29 cellular contexts compared by ENCODE assay signal in genomic region chr10:4658777-4659176, GRCh38.
DNase-seq lines count a peak whose midpoint lies in the region; ATAC-seq and TF ChIP-seq lines count a peak whose summit lies in the region.
"Had no signal": no experiment of that assay in that cellular context is flagged by ENCODE, and none has a peak within 500 bp of the region (broad histone marks: within the 10 kb centered on the region; RNA-seq: fewer than 3 reads in every experiment).

No MANE protein-coding gene starts in this region.

- no peak for TF ChIP-seq CTCF in gastrocnemius medialis (IDR thresholded peaks at IDR 0.05 in 4 of 5, conservative IDR thresholded peaks at IDR 0.05 in 1 of 5)
- no peak for TF ChIP-seq CTCF in Peyer's patch (IDR thresholded peaks at IDR 0.05)
- no peak for TF ChIP-seq CTCF in A673 (conservative IDR thresholded peaks at IDR 0.05; ENCODE audit: low read depth, low read length)

- no peaks in the 10 kb centered on the region for H3K27me3 ChIP-seq in gastrocnemius medialis
- H3K27me3 ChIP-seq in Peyer's patch = no peaks in the 10 kb centered on the region
- no peaks in the 10 kb centered on the region for H3K27me3 ChIP-seq in A673 (replicated peaks; ENCODE audit: insufficient read depth, low read depth, low read length, poor library complexity)
- H3K27me3 ChIP-seq: BLaER1, sigmoid colon, SJSA1, tibial nerve had no signal

- TF ChIP-seq POLR2A in gastrocnemius medialis (IDR thresholded peaks at IDR 0.05) (no peak), Peyer's patch (IDR thresholded peaks at IDR 0.05) (no peak)

- no TSS peak for BruUV-seq in A673 (replicated peaks; lab: Mats Ljungman, UMichigan)

- ATAC-seq in gastrocnemius medialis = no peak
- ATAC-seq: activated CD4-positive, alpha-beta T cell treated with anti-CD3 and anti-CD28 coated beads for 36 hours; activated CD8-positive, alpha-beta T cell treated with anti-CD3 and anti-CD28 coated beads, Interleukin-2, amount 10 ng/mL, durations not matched to agents 7 days and 5 days; esophagus mucosa; GM12878 had no signal

- POLR2A ChIA-PET in A673 (lab: Charles Lee; ENCODE audit: low non-redundant PET) = no interaction called here

- H3K4me1 ChIP-seq in gastrocnemius medialis (peaks cover 28 to 29% of the 10 kb centered on the region in 2 donors), Peyer's patch (peaks cover 0 to 23% (median 1%) of the 10 kb centered on the region in 4 donors), A673 (ENCODE audit: insufficient read depth, low read length, poor library complexity, severe bottlenecking) (peaks cover 41% of the 10 kb centered on the region)

- CTCF ChIA-PET in A673 (lab: Charles Lee) = interaction anchor here (1.0 kb wide), 1 partner anchor 145 kb away, joined by 6 read pairs; no protein-coding TSS in a partner anchor

- no peaks in the 10 kb centered on the region for H3K9me3 ChIP-seq in gastrocnemius medialis
- no peaks in the 10 kb centered on the region for H3K9me3 ChIP-seq in Peyer's patch
- no peaks in the 10 kb centered on the region for H3K9me3 ChIP-seq in A673 (ENCODE audit: low read depth, low read length, poor library complexity, severe bottlenecking)
- H3K9me3 ChIP-seq: BLaER1, sigmoid colon, SJSA1, tibial nerve had no signal

- intact Hi-C loops in gastrocnemius medialis (cut with DNase I; ENCODE audit: low total_unique reads) = loop anchor here (1.0 to 10.0 kb wide), 5 partner anchors 596 to 1461 kb away; no protein-coding TSS in a partner anchor
- intact Hi-C loops in A673 (cut with micrococcal nuclease; ENCODE audit: unreplicated experiment) = loop anchor here (5.0 to 10.0 kb wide), 4 partner anchors 314 to 1464 kb away; no protein-coding TSS in a partner anchor

- H3K27ac ChIP-seq in epithelial cell of prostate = peak overlapping the region; percentile 29
- H3K27ac ChIP-seq in gastrocnemius medialis = peak overlapping the region in 3 of 4 donors; percentile 24 to 99 (median 32)
- H3K27ac ChIP-seq in Peyer's patch = no peak overlapping the region
- H3K27ac ChIP-seq in A673 (ENCODE audit: low read depth, low read length, poor library complexity, severe bottlenecking) = no peak overlapping the region
- H3K27ac ChIP-seq: BLaER1, sigmoid colon, SJSA1, tibial nerve, VCaP had no signal

- in situ Hi-C loops in gastrocnemius medialis (cut with MboI; ENCODE audit: low sequenced_read_pairs in 4 of 4) = loop anchor here (10.0 to 25.0 kb wide), 5 partner anchors 106 to 1529 kb away; no protein-coding TSS in a partner anchor

- H3K36me3 ChIP-seq in gastrocnemius medialis (no peaks in the 10 kb centered on the region), Peyer's patch (no peaks in the 10 kb centered on the region), A673 (ENCODE audit: insufficient read depth, low read length, poor library complexity, severe bottlenecking) (no peaks in the 10 kb centered on the region)
- H3K36me3 ChIP-seq: BLaER1, sigmoid colon, SJSA1, tibial nerve had no signal

- DNase-seq in NCI-H446 treated with DMSO at 0.1 percent for 48 hours (lab: John Stamatoyannopoulos, UW) (peak; percentile 26), epithelial cell of prostate (ENCODE audit: low read depth, low spot score) (no peak), medulla oblongata (ENCODE audit: extremely low spot score) (peak; percentile 35), gastrocnemius medialis (no peak), Peyer's patch (no peak), NCI-H128 (lab: John Stamatoyannopoulos, UW; ENCODE audit: unreplicated experiment) (no peak), A673 (ENCODE audit: low spot score) (no peak), mesenteric fat pad (ENCODE audit: low spot score) (no peak)
- DNase-seq: activated CD4-positive, alpha-beta T cell treated with anti-CD3 and anti-CD28 coated beads for 36 hours; activated CD8-positive, alpha-beta T cell treated with anti-CD3 and anti-CD28 coated beads, Interleukin-2, amount 10 ng/mL, durations not matched to agents 7 days and 5 days; activated naive CD4-positive, alpha-beta T cell treated with anti-CD3 and anti-CD28 coated beads for 36 hours; central memory CD4-positive, alpha-beta T cell; DMS153; endodermal cell; H9; MV-4-11; NCI-H1436 treated with DMSO at 0.1 percent for 48 hours; NCI-H2107; NCI-H526 treated with DMSO at 0.1 percent for 48 hours; posterior cingulate gyrus; sigmoid colon; stimulated activated CD4-positive, alpha-beta T cell treated with anti-CD3 and anti-CD28 coated beads, Interleukin-4, amount 100 ng/mL, for 24 hours; T1000 had no signal

- H3K4me3 ChIP-seq in gastrocnemius medialis = no peak overlapping the region
- no peak overlapping the region for H3K4me3 ChIP-seq in Peyer's patch
- no peak overlapping the region for H3K4me3 ChIP-seq in A673 (ENCODE audit: low read depth, low read length, poor library complexity, severe bottlenecking)
- H3K4me3 ChIP-seq: BLaER1, GM12878, sigmoid colon, SJSA1, tibial nerve had no signal

Comparison
In these comparisons a context has a peak if more than half of its experiments do, and no peak if none do; other contexts are left out.
1. DNase-seq: peak in NCI-H446 treated with DMSO at 0.1 percent for 48 hours (single experiment) and medulla oblongata (single experiment); none in epithelial cell of prostate (single experiment), gastrocnemius medialis (0 of 2), Peyer's patch (0 of 3), NCI-H128 (single experiment), A673 (single experiment) and mesenteric fat pad (single experiment).
2. H3K27ac ChIP-seq: peak in epithelial cell of prostate (single experiment) and gastrocnemius medialis (3 of 4); none in Peyer's patch (0 of 4) and A673 (single experiment).